1 cellular context compared by ENCODE assay signal in genomic region chrX:128929281-128930057, GRCh38.
TF ChIP-seq lines count a peak whose summit lies in the region.

No MANE protein-coding gene starts in this region.

TF ChIP-seq in HepG2, 621 proteins besides CTCF, POLR2A, EP300 and RAD21 (continued from another document and continues in another):
- TF ChIP-seq HMGXB3 (CRISPR knock-in tag; IDR thresholded peaks at IDR 0.05; ENCODE audit: borderline replicate concordance) = no peak
- TF ChIP-seq MAFG (CRISPR knock-in tag; IDR thresholded peaks at IDR 0.05) = no peak
- no peak for TF ChIP-seq ZNF792 (CRISPR knock-in tag; IDR thresholded peaks at IDR 0.05)
- TF ChIP-seq BCL6 (CRISPR knock-in tag; IDR thresholded peaks at IDR 0.05) = peak; percentile 69
- no peak for TF ChIP-seq LCORL (IDR thresholded peaks at IDR 0.05)
- TF ChIP-seq LCORL (CRISPR knock-in tag; IDR thresholded peaks at IDR 0.05) = 0 out of 2 replicates have a peak, but pooled peaks have one; percentile 37
- no peak for TF ChIP-seq KDM5A (IDR thresholded peaks at IDR 0.05; ENCODE audit: borderline replicate concordance, low read length)
- TF ChIP-seq HMG20A (CRISPR knock-in tag; IDR thresholded peaks at IDR 0.05; ENCODE audit: borderline replicate concordance) = peak; percentile 36; the same call in 1 of the 2 replicates
- no peak for TF ChIP-seq SOX6 (IDR thresholded peaks at IDR 0.05)
- peak; percentile 45 for TF ChIP-seq SOX6 (CRISPR knock-in tag; IDR thresholded peaks at IDR 0.05)
- no peak for TF ChIP-seq USF2 (IDR thresholded peaks at IDR 0.05; ENCODE audit: low read depth, low read length)
- TF ChIP-seq USF2 (CRISPR knock-in tag; IDR thresholded peaks at IDR 0.05; ENCODE audit: borderline replicate concordance) = no peak; the same call in 1 of the 2 replicates
- TF ChIP-seq ZNF644 (CRISPR knock-in tag; IDR thresholded peaks at IDR 0.05; ENCODE audit: low read depth) = peak; percentile 55; the same call in 1 of the 2 replicates
- TF ChIP-seq SALL1 (CRISPR knock-in tag; IDR thresholded peaks at IDR 0.05) = peak; percentile 10; the same call in 1 of the 2 replicates
- TF ChIP-seq ZBTB34 (CRISPR knock-in tag; IDR thresholded peaks at IDR 0.05) = peak; percentile 95
- peak; percentile 60 for TF ChIP-seq TEAD3 (CRISPR knock-in tag; optimal IDR thresholded peaks at IDR 0.05; ENCODE audit: borderline replicate concordance)
- no peak for TF ChIP-seq ZSCAN12 (CRISPR knock-in tag; IDR thresholded peaks at IDR 0.05)
- peak; percentile 57; the same call in 1 of the 2 replicates for TF ChIP-seq NCOA2 (CRISPR knock-in tag; IDR thresholded peaks at IDR 0.05)
- no peak for TF ChIP-seq SALL2 (CRISPR knock-in tag; IDR thresholded peaks at IDR 0.05)
- no peak for TF ChIP-seq SOX13 (IDR thresholded peaks at IDR 0.05)
- peak in 1 of 2 experiments; percentile 64; a peak in 2 of 4 replicates for TF ChIP-seq SOX13 (CRISPR knock-in tag; conservative IDR thresholded peaks at IDR 0.05 in 1 of 2, IDR thresholded peaks at IDR 0.05 in 1 of 2)
- peak; percentile 86 for TF ChIP-seq ZBTB37 (CRISPR knock-in tag; IDR thresholded peaks at IDR 0.05)
- 0 out of 2 replicates have a peak, but pooled peaks have one; percentile 42 for TF ChIP-seq ZNF609 (CRISPR knock-in tag; IDR thresholded peaks at IDR 0.05; ENCODE audit: borderline replicate concordance)
- TF ChIP-seq ARID5B (CRISPR knock-in tag; IDR thresholded peaks at IDR 0.05) = peak; percentile 73
- TF ChIP-seq HNRNPL (IDR thresholded peaks at IDR 0.05; ENCODE audit: low read depth, low read length) = no peak
- no peak for TF ChIP-seq FOXA1 (IDR thresholded peaks at IDR 0.05)
- TF ChIP-seq FOXA1 (CRISPR knock-in tag; IDR thresholded peaks at IDR 0.05) = peak; percentile 73
- TF ChIP-seq TAF15 (IDR thresholded peaks at IDR 0.05; ENCODE audit: low read depth, low read length, poor library complexity, severe bottlenecking) = no peak
- no peak for TF ChIP-seq KDM1A (CRISPR knock-in tag; IDR thresholded peaks at IDR 0.05)
- no peak for TF ChIP-seq RFX1 (IDR thresholded peaks at IDR 0.05)
- no peak for TF ChIP-seq ZNF788 (CRISPR knock-in tag; IDR thresholded peaks at IDR 0.05; ENCODE audit: borderline replicate concordance)
- TF ChIP-seq NFRKB (IDR thresholded peaks at IDR 0.05) = no peak
- no peak for TF ChIP-seq E2F1 (CRISPR knock-in tag; IDR thresholded peaks at IDR 0.05)
- no peak for TF ChIP-seq DMAP1 (CRISPR knock-in tag; IDR thresholded peaks at IDR 0.05)
- TF ChIP-seq ZMYM4 (CRISPR knock-in tag; IDR thresholded peaks at IDR 0.05) = peak; percentile 57; the same call in 1 of the 2 replicates
- TF ChIP-seq DZIP1 (CRISPR knock-in tag; IDR thresholded peaks at IDR 0.05) = no peak
- TF ChIP-seq HDAC2 (CRISPR knock-in tag; IDR thresholded peaks at IDR 0.05) = 0 out of 2 replicates have a peak, but pooled peaks have one; percentile 43
